18 cellular contexts compared by ENCODE assay signal in genomic region chr2:130957920-130958319, GRCh38.
"Had no signal": no experiment of that assay in that cellular context is flagged by ENCODE, and none has a peak within 500 bp of the region (broad histone marks: within the 10 kb centered on the region; RNA-seq: fewer than 3 reads in every experiment).

No MANE protein-coding gene starts in this region.

- H3K4me2 ChIP-seq: hepatocyte, neural progenitor cell had no signal

- H3K27ac ChIP-seq: dorsolateral prefrontal cortex, hepatocyte, neural progenitor cell, prostate gland, skin epidermis, tibial artery had no signal

- DNase-seq: activated CD4-positive, alpha-beta T cell treated with anti-CD3 and anti-CD28 coated beads, Interleukin-2, amount 50 U/mL, for 1 hour; activated CD8-positive, alpha-beta memory T cell treated with anti-CD3 and anti-CD28 coated beads, Interleukin-2, amount 50 U/mL, for 4 hours; activated naive CD4-positive, alpha-beta T cell treated with anti-CD3 and anti-CD28 coated beads for 36 hours; activated T-cell treated with anti-CD3 and anti-CD28 coated beads, Interleukin-2, amount 50 U/mL, for 4 hours; dorsolateral prefrontal cortex; left cardiac atrium; mesenchymal stem cell; mucosa of descending colon; naive thymus-derived CD4-positive, alpha-beta T cell; right cardiac atrium; stimulated activated naive CD8-positive, alpha-beta T cell treated with anti-CD3 and anti-CD28 coated beads, Interleukin-15, Interleukin-2, amounts not matched to agents 100 U/mL and 50 U/mL, for 24 hours; substantia nigra; tibial artery had no signal

- H3K4me1 ChIP-seq: neural progenitor cell, prostate gland, tibial artery had no signal

- H3K9me3 ChIP-seq: prostate gland had no signal

- H3K9ac ChIP-seq: neural progenitor cell had no signal

- H3K36me3 ChIP-seq: neural progenitor cell, prostate gland, tibial artery had no signal

- H3K4me3 ChIP-seq: dorsolateral prefrontal cortex, hepatocyte, mucosa of descending colon, neural progenitor cell, prostate gland, skin epidermis, tibial artery had no signal

- ATAC-seq: activated CD4-positive, CD25-positive, alpha-beta regulatory T cell treated with anti-CD3 and anti-CD28 coated beads, Interleukin-2, amount 50 U/mL, for 24 hours; activated T-cell treated with anti-CD3 and anti-CD28 coated beads, Interleukin-2, amount 50 U/mL, for 4 hours; left cardiac atrium; mucosa of descending colon; naive thymus-derived CD4-positive, alpha-beta T cell; right cardiac atrium; stimulated activated naive CD8-positive, alpha-beta T cell treated with anti-CD3 and anti-CD28 coated beads, Interleukin-15, Interleukin-2, amounts not matched to agents 100 U/mL and 50 U/mL, for 24 hours had no signal
